In the genomic region with DNA sequence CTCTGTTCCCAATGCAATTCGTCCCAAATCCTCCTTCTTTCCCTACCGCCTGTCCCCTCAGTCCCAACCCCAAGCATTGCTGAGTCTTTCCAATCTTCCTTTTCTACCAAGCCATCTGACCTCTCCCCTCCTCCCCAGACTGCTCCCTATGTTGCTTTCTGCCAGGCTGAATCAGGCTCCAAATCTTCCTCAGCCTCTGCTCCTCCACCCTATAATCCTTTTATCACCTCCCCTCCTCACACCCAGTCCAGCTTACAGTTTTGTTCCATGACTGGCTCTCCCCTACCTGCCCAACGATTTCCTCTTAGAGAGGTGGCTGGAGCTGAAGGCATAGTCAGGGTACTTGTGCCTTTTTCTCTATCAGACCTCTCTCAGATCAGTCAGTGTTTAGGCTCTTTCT, we compare ENCODE assay signal across 8 cellular contexts. TPM values are rescaled to one million over a fixed set of nuclear protein-coding genes. Genes with fewer than 3 reads are reported as not detected.
"Had no signal": no experiment of that assay in that cellular context is flagged by ENCODE, and none has a peak within 500 bp of the region (broad histone marks: within the 10 kb centered on the region; RNA-seq: fewer than 3 reads in every experiment).

No MANE protein-coding gene starts in this region.

RNA-seq across cellular contexts. Expression of a gene that starts 39.0 kb away (rescaled TPM):
- total RNA-seq: activated CD4-positive, alpha-beta T cell treated with anti-CD3 and anti-CD28 coated beads, Interleukin-2, amount 10 ng/mL, durations not matched to agents 24 days and 14 days; activated CD8-positive, alpha-beta T cell treated with anti-CD3 and anti-CD28 coated beads for 36 hours; activated T-helper 17 cell treated with anti-CD3 and anti-CD28 coated beads, Interleukin-2, amount 50 U/mL, for 72 hours; aorta; LHCN-M2; SJCRH30; T-helper 1 cell treated with Interleukin-12 subunit alpha and Interleukin-12 subunit beta and Interleukin-4 antibody, amounts not matched to agents 30 ng/mL and 1 ng/mL, for 36 hours; T-helper 2 cell treated with Interferon-gamma antibody and Interleukin-4, amounts not matched to agents 100 ng/mL and 5 ng/mL, for 36 hours had no signal
- polyA plus RNA-seq: aorta had no signal
